27 cellular contexts compared by ENCODE assay signal in genomic region chr6:114354482-114354881, GRCh38. TPM values are rescaled to one million over a fixed set of nuclear protein-coding genes. Genes with fewer than 3 reads are reported as not detected.
"Had no signal": no experiment of that assay in that cellular context is flagged by ENCODE, and none has a peak within 500 bp of the region (broad histone marks: within the 10 kb centered on the region; RNA-seq: fewer than 3 reads in every experiment).

No MANE protein-coding gene starts in this region.

- H3K27ac ChIP-seq: stomach, suprapubic skin, testis, thoracic aorta, thyroid gland, tibial artery, tibial nerve, transverse colon, upper lobe of left lung, upper lobe of right lung, uterus, vagina had no signal

- H3K36me3 ChIP-seq: stomach, suprapubic skin, thoracic aorta, thyroid gland, tibial artery, tibial nerve, transverse colon, upper lobe of left lung, upper lobe of right lung, uterus, vagina had no signal

- ATAC-seq: stimulated activated effector memory CD8-positive, alpha-beta T cell treated with anti-CD3 and anti-CD28 coated beads, Interleukin-12 subunit alpha, Interleukin-12 subunit beta, amount 100 ng/mL, for 72 hours; stimulated activated memory B cell treated with anti-CD40 and anti-IgM and Interleukin-4, amounts not matched to agents 10 μg/mL and 1 μg/mL and 100 μg/mL, for 72 hours; stimulated activated naive B cell treated with anti-CD40 and anti-IgM and Interleukin-4, amounts not matched to agents 10 μg/mL and 1 μg/mL and 100 μg/mL, for 72 hours; stimulated activated naive CD8-positive, alpha-beta T cell treated with anti-CD3 and anti-CD28 coated beads, Interleukin-15, amount 100 ng/mL, for 72 hours; stimulated activated naive CD8-positive, alpha-beta T cell treated with anti-CD3 and anti-CD28 coated beads, Interleukin-15, Interleukin-2, amounts not matched to agents 100 U/mL and 50 U/mL, for 24 hours; upper lobe of right lung had no signal

- H3K9me3 ChIP-seq: stomach, suprapubic skin, testis, thoracic aorta, thyroid gland, tibial artery, tibial nerve, transverse colon, upper lobe of left lung, upper lobe of right lung, uterus, vagina had no signal

- H3K27me3 ChIP-seq: stomach, suprapubic skin, testis, thyroid gland, tibial artery, tibial nerve, transverse colon, upper lobe of left lung, upper lobe of right lung, uterus, vagina had no signal

- H3K4me1 ChIP-seq: stomach, suprapubic skin, testis, thyroid gland, tibial artery, tibial nerve, transverse colon, upper lobe of left lung, upper lobe of right lung, uterus, vagina had no signal

- H3K4me3 ChIP-seq: stomach, suprapubic skin, testis, thoracic aorta, thyroid gland, tibial artery, tibial nerve, transverse colon, upper lobe of left lung, upper lobe of right lung, uterus, vagina had no signal

- DNase-seq: stimulated activated CD4-positive, alpha-beta T cell treated with anti-CD3 and anti-CD28 coated beads, Interleukin-2, amount 100 ng/mL, for 48 hours; stimulated activated CD4-positive, alpha-beta T cell treated with anti-CD3 and anti-CD28 coated beads, Interleukin-4, amount 100 ng/mL, for 1 hour; stimulated activated CD4-positive, alpha-beta T cell treated with anti-CD3 and anti-CD28 coated beads, Interleukin-4, amount 100 ng/mL, for 24 hours; stimulated activated CD4-positive, alpha-beta T cell treated with anti-CD3 and anti-CD28 coated beads, Interleukin-4, amount 100 ng/mL, for 4 hours; stimulated activated CD8-positive, alpha-beta memory T cell treated with anti-CD3 and anti-CD28 coated beads, Interleukin-4, amount 100 ng/mL, for 48 hours; stimulated activated naive B cell treated with anti-CD40 and anti-IgM and Interleukin-4, amounts not matched to agents 10 μg/mL and 1 μg/mL and 100 μg/mL, for 72 hours; stimulated activated naive CD4-positive, alpha-beta T cell; stimulated activated naive CD4-positive, alpha-beta T cell treated with Interleukin-2 at 50 U/mL for 16 hours; stimulated activated naive CD8-positive, alpha-beta T cell treated with anti-CD3 and anti-CD28 coated beads, Interleukin-15, amount 100 ng/mL, for 72 hours; stimulated activated naive CD8-positive, alpha-beta T cell treated with anti-CD3 and anti-CD28 coated beads, Interleukin-15, Interleukin-2, amounts not matched to agents 100 U/mL and 50 U/mL, for 24 hours; stomach; substantia nigra; testis; thyroid gland; tibial artery; transverse colon; trophoblast cell; upper lobe of left lung; upper lobe of right lung; uterus had no signal

RNA-seq across cellular contexts. Expression of gene HS3ST5, which starts 11.7 kb away (rescaled TPM):
- total RNA-seq: subcutaneous adipose tissue, suprapubic skin, thoracic aorta, thyroid gland, upper lobe of right lung, vagina had no signal
